ENCODE assay signal across 34 cellular contexts in genomic region chr10:10359263-10359662, GRCh38.
"Had no signal": no experiment of that assay in that cellular context is flagged by ENCODE, and none has a peak within 500 bp of the region (broad histone marks: within the 10 kb centered on the region; RNA-seq: fewer than 3 reads in every experiment).

No MANE protein-coding gene starts in this region.

- DNase-seq: Karpas-422, Kasumi-1, KBM-7, KG1, MG63, MM.1S, MV-4-11, NCI-H1092, NCI-H1092 treated with DMSO at 0.1 percent for 48 hours, NCI-H1105, NCI-H1105 treated with DMSO at 0.1 percent for 48 hours, NCI-H1417, NCI-H1417 treated with DMSO at 0.1 percent for 48 hours, NCI-H1436, NCI-H1436 treated with DMSO at 0.1 percent for 48 hours, NCI-H146, NCI-H1694, NCI-H1694 treated with DMSO at 0.1 percent for 48 hours, NCI-H187, NCI-H187 treated with DMSO at 0.1 percent for 48 hours, NCI-H1930, NCI-H2029, NCI-H2029 treated with DMSO at 0.1 percent for 48 hours, NCI-H2081, NCI-H2081 treated with DMSO at 0.1 percent for 48 hours, NCI-H2107, NCI-H2171, NCI-H2171 treated with DMSO at 0.1 percent for 48 hours, NCI-H2227 treated with DMSO at 0.1 percent for 48 hours, NCI-H226, NCI-H345, NCI-H446, NCI-H446 treated with DMSO at 0.1 percent for 48 hours had no signal

- H3K4me3 ChIP-seq: MG63 had no signal

- H3K27me3 ChIP-seq: MG63 had no signal

- H3K36me3 ChIP-seq: MG63 had no signal

- H3K27ac ChIP-seq: KMS-11 had no signal
